23 cellular contexts compared by ENCODE assay signal in the genomic region with DNA sequence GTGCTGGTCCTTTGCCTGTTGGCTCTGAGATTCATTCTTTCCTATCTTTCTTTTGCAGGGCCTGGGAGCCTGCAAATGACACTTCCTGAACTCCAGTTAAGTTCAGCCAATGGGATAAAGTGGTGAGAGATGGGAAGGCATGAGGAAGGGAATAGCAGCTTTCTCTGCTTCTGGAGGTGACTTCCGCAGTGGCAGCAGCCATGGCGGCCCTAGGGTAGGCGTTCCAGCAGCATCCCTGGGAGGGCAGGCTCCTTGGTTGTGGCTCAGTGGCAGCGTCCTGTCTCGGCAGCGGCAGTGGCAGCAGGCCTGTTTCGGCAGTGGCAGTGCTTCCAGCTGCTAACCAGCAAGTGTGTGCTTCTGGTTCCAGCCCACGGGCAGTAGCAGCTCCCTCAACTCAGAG. TPM values are rescaled to one million over a fixed set of nuclear protein-coding genes. Genes with fewer than 3 reads are reported as not detected.
"Had no signal": no experiment of that assay in that cellular context is flagged by ENCODE, and none has a peak within 500 bp of the region (broad histone marks: within the 10 kb centered on the region; RNA-seq: fewer than 3 reads in every experiment).

No MANE protein-coding gene starts in this region.

- H3K4me1 ChIP-seq: gastrocnemius medialis had no signal

- H3K27me3 ChIP-seq: right atrium auricular region had no signal

- H3K4me1 Mint-ChIP-seq: memory B cell had no signal

- H3K4me2 ChIP-seq: smooth muscle cell had no signal

- DNase-seq: cortex of kidney; dorsolateral prefrontal cortex; effector CD8-positive, alpha-beta T cell; gastrocnemius medialis; heart right ventricle; hypothalamus; kidney glomerular epithelial cell; stimulated activated CD4-positive, alpha-beta T cell treated with anti-CD3 and anti-CD28 coated beads, Interleukin-2, amount 100 ng/mL, for 48 hours; stimulated activated naive CD4-positive, alpha-beta T cell treated with Interleukin-2 at 50 U/mL for 16 hours had no signal

- H3K36me3 ChIP-seq: esophagus muscularis mucosa, gastrocnemius medialis, heart right ventricle, neutrophil, right atrium auricular region had no signal

- H3K4me3 ChIP-seq: dorsolateral prefrontal cortex, esophagus muscularis mucosa, gastrocnemius medialis, heart right ventricle, right atrium auricular region, smooth muscle cell had no signal

- FAIRE-seq: endometrium, islet of Langerhans, urothelium cell line had no signal

- H3K9me3 Mint-ChIP-seq: memory B cell, mesothelial cell of epicardium, nephron, type B pancreatic cell had no signal

- H3K27ac ChIP-seq: dorsolateral prefrontal cortex, epithelial cell of prostate, esophagus muscularis mucosa, gastrocnemius medialis, heart right ventricle, neutrophil, right atrium auricular region had no signal

- H3K27ac Mint-ChIP-seq: memory B cell, mesothelial cell of epicardium, type B pancreatic cell had no signal

- H3K36me3 Mint-ChIP-seq: memory B cell, mesothelial cell of epicardium, type B pancreatic cell had no signal

- H3K4me3 Mint-ChIP-seq: memory B cell, mesothelial cell of epicardium, nephron, type B pancreatic cell had no signal

- H3K9me3 ChIP-seq: esophagus muscularis mucosa, gastrocnemius medialis, heart right ventricle, neutrophil, right atrium auricular region had no signal

- ATAC-seq: gastrocnemius medialis, heart right ventricle had no signal

RNA-seq across cellular contexts. Expression of gene MDFI, which starts 7.3 kb away (rescaled TPM):
- total RNA-seq: fibroblast of villous mesenchyme, myocyte had no signal
